Comparison of ENCODE assay signal across 9 cellular contexts in the genomic region with DNA sequence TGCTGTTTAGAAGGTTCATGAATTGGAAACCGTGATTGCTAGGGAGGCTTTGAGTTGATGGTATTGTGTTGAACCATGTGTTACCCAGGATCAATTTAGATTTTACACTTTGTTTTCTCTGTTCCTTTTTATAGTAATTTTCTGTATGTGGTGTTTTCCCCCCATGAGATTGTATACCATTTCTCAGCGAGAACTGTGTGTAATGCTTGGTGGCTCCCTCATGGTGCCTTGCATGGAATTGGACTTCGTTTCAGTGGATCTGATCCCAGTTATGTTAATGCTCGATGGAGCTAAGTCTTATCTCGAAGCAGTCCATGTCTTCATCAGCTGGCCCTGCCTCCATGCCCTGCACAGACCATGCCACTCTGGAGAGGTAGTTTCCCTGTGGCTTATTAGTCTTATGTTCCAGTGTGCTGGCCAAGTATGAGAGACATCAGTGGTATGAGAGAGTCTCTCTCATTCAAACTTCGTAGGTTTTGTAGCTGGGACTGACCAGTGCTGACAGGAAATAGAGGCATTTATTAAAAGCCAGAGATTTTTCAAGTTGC. TPM values are rescaled to one million over a fixed set of nuclear protein-coding genes. Genes with fewer than 3 reads are reported as not detected.
DNase-seq lines count a peak whose midpoint lies in the region; ATAC-seq and TF ChIP-seq lines count a peak whose summit lies in the region.
"Had no signal": no experiment of that assay in that cellular context is flagged by ENCODE, and none has a peak within 500 bp of the region (broad histone marks: within the 10 kb centered on the region; RNA-seq: fewer than 3 reads in every experiment).

No MANE protein-coding gene starts in this region.

- no peaks in the 10 kb centered on the region for H3K9me3 Mint-ChIP-seq in glutamatergic neuron (ENCODE audit: unreplicated experiment)

- 48 to 54% (median 51%) methylated on average over 6 of the region's 6 CpGs for WGBS in heart left ventricle, 4 donors

- H3K27me3 ChIP-seq in heart left ventricle: no peaks in the 10 kb centered on the region

- intact Hi-C loops in heart left ventricle (cut with DNase I): loop anchor here in 3 of 10 donors (5.0 kb wide), 2 partner anchors 38 to 43 kb away; no protein-coding TSS in a partner anchor

- H3K36me3 ChIP-seq in heart left ventricle: peaks cover 0 to 8% (median 0%) of the 10 kb centered on the region in 9 donors

- H3K4me3 ChIP-seq in AG10803 (ENCODE audit: low read length) (no peak overlapping the region), heart left ventricle (no peak overlapping the region)

- no peaks in the 10 kb centered on the region for H3K36me3 Mint-ChIP-seq in glutamatergic neuron (ENCODE audit: unreplicated experiment)

- H3K4me3 Mint-ChIP-seq in glutamatergic neuron (ENCODE audit: unreplicated experiment): no peak overlapping the region

- H3K4me1 ChIP-seq in heart left ventricle: peaks cover 6 to 91% (median 46%) of the 10 kb centered on the region in 12 donors

- TF ChIP-seq CTCF in AG10803 (conservative IDR thresholded peaks at IDR 0.05; ENCODE audit: low read length) (no peak), heart left ventricle (IDR thresholded peaks at IDR 0.05) (no peak), glutamatergic neuron (IDR thresholded peaks at IDR 0.05; ENCODE audit: partially characterized antibody, unreplicated experiment) (no peak)

- no peak overlapping the region for H3K27ac Mint-ChIP-seq in glutamatergic neuron (ENCODE audit: unreplicated experiment)

- peak overlapping the region in 4 of 12 donors; percentile 12 to 52 (median 23) for H3K27ac ChIP-seq in heart left ventricle

- peaks cover 5% of the 10 kb centered on the region for H3K27me3 Mint-ChIP-seq in glutamatergic neuron (ENCODE audit: unreplicated experiment)

- no peaks in the 10 kb centered on the region for H3K9me3 ChIP-seq in heart left ventricle

- ATAC-seq in GM18909 (IDR thresholded peaks at IDR 0.05; ENCODE audit: poor library complexity, unreplicated experiment): peak; percentile 54
- ATAC-seq in HG03442 (IDR thresholded peaks at IDR 0.05; ENCODE audit: unreplicated experiment): peak; percentile 56
- peak; percentile 64 to 84 (median 76) for ATAC-seq in heart left ventricle
- no peak for ATAC-seq in GM19328 (IDR thresholded peaks at IDR 0.05; ENCODE audit: unreplicated experiment)

- peaks cover 2% of the 10 kb centered on the region for H3K4me1 Mint-ChIP-seq in glutamatergic neuron (ENCODE audit: low read depth, unreplicated experiment)

- no peak for TF ChIP-seq POLR2A in heart left ventricle (IDR thresholded peaks at IDR 0.05)

- DNase-seq in AG10803 (ENCODE audit: low read depth): peak; percentile 45
- DNase-seq in heart left ventricle: no peak
- DNase-seq in activated gamma-delta T cell (lab: John Stamatoyannopoulos, UW): no peak
- DNase-seq in germinal center (ENCODE audit: low spot score): no peak
- no peak for DNase-seq in glutamatergic neuron
- DNase-seq: posterior cingulate gyrus had no signal

RNA-seq across cellular contexts. Expression of a gene that starts 18.7 kb away (rescaled TPM):
- total RNA-seq in heart left ventricle (10 to 100 TPM; 24.2 to 63.3 (median 32.0) TPM), glutamatergic neuron (ENCODE audit: unreplicated experiment) (47.5 TPM)
- 10 to 100 TPM; 18.5 to 93.8 TPM for polyA plus RNA-seq in heart left ventricle
